In genomic region chr4:162410854-162411253, GRCh38 we compare ENCODE assay signal across 28 cellular contexts.
DNase-seq lines count a peak whose midpoint lies in the region; ATAC-seq, FAIRE-seq and TF ChIP-seq lines count a peak whose summit lies in the region.
"Had no signal": no experiment of that assay in that cellular context is flagged by ENCODE, and none has a peak within 500 bp of the region (broad histone marks: within the 10 kb centered on the region; RNA-seq: fewer than 3 reads in every experiment).

No MANE protein-coding gene starts in this region.

- ATAC-seq in HepG2 (no peak), right lobe of liver (no peak)
- ATAC-seq: A549; CD8-positive, alpha-beta T cell had no signal

- intact Hi-C loops in HepG2 (cut with micrococcal nuclease; ENCODE audit: unreplicated experiment) (no loop called here), right lobe of liver (cut with DNase I) (no loop called here)

- DNase-seq in HepG2 (ENCODE audit: low spot score) (no peak), right lobe of liver (no peak)
- DNase-seq: 8988T; ACHN; AML-193; BE2C; C1 segment of cervical spinal cord; Caco-2; Calu3; CD4-positive, alpha-beta memory T cell; CD4-positive, alpha-beta T cell; CD4-positive, CD25-positive, alpha-beta regulatory T cell; CD8-positive, alpha-beta memory T cell; CD8-positive, alpha-beta T cell; COR-L47; DMS 273 treated with DMSO at 0.1 percent for 48 hours; DMS153; DMS53; DMS79; DMS79 treated with DMSO at 0.1 percent for 48 hours; DND-41; EL had no signal

- H2AFZ ChIP-seq in HepG2 (ENCODE audit: low read length) = no peak overlapping the region

- H3K36me3 ChIP-seq in HepG2 (replicated peaks in 1 of 2; ENCODE audit: control insufficient read depth in 1 of 2, insufficient read depth in 2 of 2, low read length in 2 of 2) (no peaks in the 10 kb centered on the region), right lobe of liver (no peaks in the 10 kb centered on the region)
- H3K36me3 ChIP-seq: BE2C; BLaER1; BLaER1 treated with 17β-estradiol and CSF1 and Interleukin-3, amounts not matched to agents 10 nM and 100 nM had no signal

- WGBS in HepG2 (ENCODE audit: low lambda C conversion rate) = 0% methylated on average over 1 of the region's 1 CpG
- 0% methylated on average over 1 of the region's 1 CpG for WGBS in right lobe of liver (ENCODE audit: insufficient coverage, low coverage, low lambda C conversion rate, missing lambda C conversion rate)

- H3K4me1 ChIP-seq in HepG2 (ENCODE audit: insufficient read depth, low read length) (peaks cover 5% of the 10 kb centered on the region; the same call in 1 of the 2 replicates), right lobe of liver (no peaks in the 10 kb centered on the region)
- H3K4me1 ChIP-seq: A549; BE2C; BLaER1; BLaER1 treated with 17β-estradiol and CSF1 and Interleukin-3, amounts not matched to agents 10 nM and 100 nM had no signal

- TF ChIP-seq POLR2A in HepG2 (IDR thresholded peaks at IDR 0.05; ENCODE audit: insufficient read depth in 1 of 2, low read depth in 2 of 2, low read length in 2 of 2) (no peak), right lobe of liver (IDR thresholded peaks at IDR 0.05) (no peak)

- TF ChIP-seq CTCF in HepG2 (CRISPR knock-in tag; IDR thresholded peaks at IDR 0.05) (no peak), right lobe of liver (IDR thresholded peaks at IDR 0.05) (no peak)

- TF ChIP-seq EP300 in HepG2 (IDR thresholded peaks at IDR 0.05; ENCODE audit: low read depth in 2 of 2, low read length in 2 of 2) (no peak), HepG2 (CRISPR knock-in tag; IDR thresholded peaks at IDR 0.05; ENCODE audit: borderline replicate concordance) (no peak)

- H4K20me1 ChIP-seq in HepG2 (ENCODE audit: insufficient read depth, low read length) = no peaks in the 10 kb centered on the region
- H4K20me1 ChIP-seq: BLaER1; BLaER1 treated with 17β-estradiol and CSF1 and Interleukin-3, amounts not matched to agents 10 nM and 100 nM had no signal

- H3K4me2 ChIP-seq in HepG2 (ENCODE audit: low read depth, low read length) = no peak overlapping the region
- H3K4me2 ChIP-seq: A549; BLaER1; BLaER1 treated with 17β-estradiol and CSF1 and Interleukin-3, amounts not matched to agents 10 nM and 100 nM had no signal

- H3K27me3 ChIP-seq in HepG2 (ENCODE audit: control insufficient read depth in 1 of 2, insufficient read depth in 2 of 2, low read length in 2 of 2) (no peaks in the 10 kb centered on the region), right lobe of liver (no peaks in the 10 kb centered on the region)
- H3K27me3 ChIP-seq: BE2C; BLaER1; BLaER1 treated with 17β-estradiol and CSF1 and Interleukin-3, amounts not matched to agents 10 nM and 100 nM had no signal

- BruUV-seq in HepG2 (replicated peaks; lab: Mats Ljungman, UMichigan) = no TSS peak

- no peak for FAIRE-seq in HepG2 (lab: Jason Lieb, UNC)
- FAIRE-seq: A204.1, A549 had no signal

- H3K9ac ChIP-seq in HepG2 (ENCODE audit: insufficient read depth, low read depth, low read length) = no peak overlapping the region
- H3K9ac ChIP-seq: BLaER1; BLaER1 treated with 17β-estradiol and CSF1 and Interleukin-3, amounts not matched to agents 10 nM and 100 nM had no signal

- CTCF ChIA-PET in HepG2 (lab: Yijun Ruan, JAX; ENCODE audit: low intra/inter-chr PET ratio, low total read pairs) = no interaction called here

- no peak for TF ChIP-seq RAD21 in HepG2 (CRISPR knock-in tag; IDR thresholded peaks at IDR 0.05)

- POLR2A ChIA-PET in HepG2 (lab: Yijun Ruan, JAX) = no interaction called here

- in situ Hi-C loops in HepG2 (cut with HindIII; ENCODE audit: extremely low pct_ligation_motif_present, low pct_unique_long_range_greater_than_20kb) = no loop called here

- H3K4me3 ChIP-seq in HepG2 (replicated peaks in 1 of 3; ENCODE audit: insufficient read depth in 1 of 3, low read depth in 2 of 3, low read length in 3 of 3) (no peak overlapping the region), right lobe of liver (no peak overlapping the region)
- H3K4me3 ChIP-seq: A549; BLaER1; BLaER1 treated with 17β-estradiol and CSF1 and Interleukin-3, amounts not matched to agents 10 nM and 100 nM had no signal

- H3K9me3 ChIP-seq in HepG2 (ENCODE audit: low read length) = no peaks in the 10 kb centered on the region
- no peaks in the 10 kb centered on the region for H3K9me3 ChIP-seq in right lobe of liver
- H3K9me3 ChIP-seq: A549; BE2C; BLaER1; BLaER1 treated with 17β-estradiol and CSF1 and Interleukin-3, amounts not matched to agents 10 nM and 100 nM; Caco-2 had no signal

- H3K27ac ChIP-seq in HepG2 (ENCODE audit: extremely low read length, insufficient read depth, low read length) (no peak overlapping the region), right lobe of liver (no peak overlapping the region)
- H3K27ac ChIP-seq: 22Rv1; A549; BLaER1; BLaER1 treated with 17β-estradiol and CSF1 and Interleukin-3, amounts not matched to agents 10 nM and 100 nM; C4-2B had no signal

- H3K79me2 ChIP-seq in HepG2 (ENCODE audit: insufficient read depth, low read length) = no peaks in the 10 kb centered on the region

TF ChIP-seq in HepG2, 621 proteins besides CTCF, POLR2A, EP300 and RAD21:
- TF ChIP-seq SMAD1 (CRISPR knock-in tag; IDR thresholded peaks at IDR 0.05; ENCODE audit: borderline replicate concordance, low read depth) (no peak), HNRNPK (IDR thresholded peaks at IDR 0.05; ENCODE audit: low read depth, low read length, poor library complexity, severe bottlenecking) (peak; percentile 94), PITX1 (CRISPR knock-in tag; IDR thresholded peaks at IDR 0.05) (no peak)
